Comparison of ENCODE assay signal across 8 cellular contexts in genomic region chr2:26605195-26605968, GRCh38. TPM values are rescaled to one million over a fixed set of nuclear protein-coding genes. Genes with fewer than 3 reads are reported as not detected.
DNase-seq lines count a peak whose midpoint lies in the region; ATAC-seq and TF ChIP-seq lines count a peak whose summit lies in the region.

No MANE protein-coding gene starts in this region.

- no peak overlapping the region for H3K4me3 Mint-ChIP-seq in GM23338
- no peak overlapping the region for H3K4me3 Mint-ChIP-seq in activated T-helper 17 cell treated with anti-CD3 and anti-CD28 coated beads, Interleukin-2, amount 50 U/mL, for 72 hours

- H3K36me3 ChIP-seq in GM23338 (ENCODE audit: insufficient read depth) (no peaks in the 10 kb centered on the region), heart left ventricle (no peaks in the 10 kb centered on the region), prostate gland (no peaks in the 10 kb centered on the region)

- H3K27ac ChIP-seq in GM23338 (ENCODE audit: low read depth) (no peak overlapping the region), heart left ventricle (no peak overlapping the region), prostate gland (peak overlapping the region; percentile 68 to 87)

- H3K4me1 ChIP-seq in GM23338 (ENCODE audit: insufficient read depth) (no peaks in the 10 kb centered on the region), heart left ventricle (no peaks in the 10 kb centered on the region), prostate gland (replicated peaks) (no peaks in the 10 kb centered on the region)

- peaks cover 23% of the 10 kb centered on the region for H3K4me1 Mint-ChIP-seq in GM23338
- H3K4me1 Mint-ChIP-seq in activated T-helper 17 cell treated with anti-CD3 and anti-CD28 coated beads, Interleukin-2, amount 50 U/mL, for 72 hours, result no peaks in the 10 kb centered on the region

- H2AFZ ChIP-seq in GM23338, result no peak overlapping the region

- ATAC-seq in GM23338 (peak; percentile 95), heart left ventricle (peak in 3 of 4 donors; percentile 53 to 75 (median 72)), HG02840 (IDR thresholded peaks at IDR 0.05; ENCODE audit: low FRiP score, unreplicated experiment) (no peak), GM18909 (IDR thresholded peaks at IDR 0.05; ENCODE audit: poor library complexity, unreplicated experiment) (no peak)
- peak; percentile 37 for ATAC-seq in activated T-helper 17 cell treated with anti-CD3 and anti-CD28 coated beads, Interleukin-2, amount 50 U/mL, for 72 hours (replicated peaks)

- peak; percentile 87 to 98 for TF ChIP-seq CTCF in GM23338 (conservative IDR thresholded peaks at IDR 0.05; ENCODE audit: low read depth in 2 of 2)
- TF ChIP-seq CTCF in heart left ventricle (IDR thresholded peaks at IDR 0.05), result peak; percentile 64 to 87 (median 77)
- peak; percentile 70 to 94 (median 88) for TF ChIP-seq CTCF in prostate gland (IDR thresholded peaks at IDR 0.05)

- WGBS in heart left ventricle, 4 donors, result 23 to 25% (median 24%) methylated on average over 12 of the region's 12 CpGs
- 32% methylated on average over 12 of the region's 12 CpGs for WGBS in prostate gland

- H3K9me3 ChIP-seq in heart left ventricle, result no peaks in the 10 kb centered on the region
- no peaks in the 10 kb centered on the region for H3K9me3 ChIP-seq in prostate gland

- intact Hi-C loops in heart left ventricle (cut with DNase I), result loop anchor here in 8 of 10 donors (1.0 to 2.0 kb wide), 3 partner anchors 140 to 141 kb away; no protein-coding TSS in a partner anchor
- intact Hi-C loops in prostate gland (cut with DNase I), result loop anchor here (1.0 kb wide), 1 partner anchor 140 kb away; no protein-coding TSS in a partner anchor

- H4K20me1 ChIP-seq in GM23338 (replicated peaks; ENCODE audit: insufficient read depth), result no peaks in the 10 kb centered on the region

- H3K79me2 ChIP-seq in GM23338 (replicated peaks; ENCODE audit: insufficient read depth), result no peaks in the 10 kb centered on the region

- DNase-seq in CD1c-positive myeloid dendritic cell (ENCODE audit: extremely low spot score), result peak; percentile 72
- DNase-seq in GM23338 (ENCODE audit: low spot score), result peak; percentile 91
- peak; percentile 52 for DNase-seq in NCI-H748 (lab: John Stamatoyannopoulos, UW; ENCODE audit: unreplicated experiment)
- DNase-seq in heart left ventricle, result peak in 1 of 5 donors; percentile 37
- peak; percentile 48 for DNase-seq in prostate gland (ENCODE audit: low spot score)

- no peaks in the 10 kb centered on the region for H3K36me3 Mint-ChIP-seq in GM23338 (ENCODE audit: low read depth)
- no peaks in the 10 kb centered on the region for H3K36me3 Mint-ChIP-seq in activated T-helper 17 cell treated with anti-CD3 and anti-CD28 coated beads, Interleukin-2, amount 50 U/mL, for 72 hours (ENCODE audit: low read depth)

- no peak overlapping the region for H3K4me3 ChIP-seq in GM23338
- H3K4me3 ChIP-seq in heart left ventricle, result no peak overlapping the region
- no peak overlapping the region for H3K4me3 ChIP-seq in prostate gland

- TF ChIP-seq POLR2A in heart left ventricle (IDR thresholded peaks at IDR 0.05), result no peak
- TF ChIP-seq POLR2A in prostate gland (IDR thresholded peaks at IDR 0.05), result no peak

- H3K27me3 Mint-ChIP-seq in GM23338 (ENCODE audit: insufficient read depth, low read depth, poor library complexity), result peaks cover 7% of the 10 kb centered on the region
- peaks cover 30% of the 10 kb centered on the region for H3K27me3 Mint-ChIP-seq in activated T-helper 17 cell treated with anti-CD3 and anti-CD28 coated beads, Interleukin-2, amount 50 U/mL, for 72 hours

- no peak overlapping the region for H3K4me2 ChIP-seq in GM23338

- no peaks in the 10 kb centered on the region for H3K9me2 ChIP-seq in GM23338 (ENCODE audit: insufficient read depth)

- H3K27ac Mint-ChIP-seq in GM23338, result no peak overlapping the region
- no peak overlapping the region for H3K27ac Mint-ChIP-seq in activated T-helper 17 cell treated with anti-CD3 and anti-CD28 coated beads, Interleukin-2, amount 50 U/mL, for 72 hours

- H3F3A ChIP-seq in GM23338 (replicated peaks; ENCODE audit: low read depth), result no peaks in the 10 kb centered on the region

- no peaks in the 10 kb centered on the region for H3K9me3 Mint-ChIP-seq in GM23338
- H3K9me3 Mint-ChIP-seq in activated T-helper 17 cell treated with anti-CD3 and anti-CD28 coated beads, Interleukin-2, amount 50 U/mL, for 72 hours, result no peaks in the 10 kb centered on the region

- H3K27me3 ChIP-seq in GM23338 (ENCODE audit: insufficient read depth) (no peaks in the 10 kb centered on the region), heart left ventricle (peaks cover 0 to 51% (median 7%) of the 10 kb centered on the region in 9 donors), prostate gland (replicated peaks; ENCODE audit: insufficient read depth) (no peaks in the 10 kb centered on the region)

TF ChIP-seq in GM23338, 12 proteins besides CTCF, POLR2A, EP300 and RAD21 (continues in another document):
- no peak for TF ChIP-seq REST (IDR thresholded peaks at IDR 0.05; ENCODE audit: unreplicated experiment)

RNA-seq across cellular contexts. Expression of gene CIB4, which starts 35.8 kb away (rescaled TPM):
- total RNA-seq in GM23338 (2014; rRNA removed; shearing (Covaris generic)), result not detected in 2 replicates
- polyA plus RNA-seq in GM23338 (2016; fragmentation: Nextera tagmentation; extraction: Ambion mirVana) (not detected in 2 replicates), heart left ventricle (not detected)
- not detected for total RNA-seq in activated T-helper 17 cell treated with anti-CD3 and anti-CD28 coated beads, Interleukin-2, amount 50 U/mL, for 72 hours
- total RNA-seq in heart left ventricle (not detected), prostate gland (under 1 TPM in 1 of 2 donors, not detected in 1; 0.46 TPM)

Comparison
In these comparisons a context has a peak if more than half of its experiments do, and no peak if none do; other contexts are left out.
1. ATAC-seq: peak in GM23338 (single experiment), activated T-helper 17 cell treated with anti-CD3 and anti-CD28 coated beads, Interleukin-2, amount 50 U/mL, for 72 hours (single experiment) and heart left ventricle (3 of 4); none in HG02840 (single experiment) and GM18909 (single experiment).
2. H3K27ac ChIP-seq: peak in prostate gland (2 of 2); none in GM23338 (single experiment) and heart left ventricle (0 of 12).
3. Peak in every context shown above with its lines, with median percentiles within 50 percentile points of each other: CTCF ChIP-seq.